18 cellular contexts compared by ENCODE assay signal in genomic region chr11:27514558-27514957, GRCh38. TPM values are rescaled to one million over a fixed set of nuclear protein-coding genes. Genes with fewer than 3 reads are reported as not detected.
A peak's percentile ranks its signal among the peaks of the same experiment; 100 is the strongest.
DNase-seq lines count a peak whose midpoint lies in the region; ATAC-seq, FAIRE-seq and TF ChIP-seq lines count a peak whose summit lies in the region.
"Had no signal": no experiment of that assay in that cellular context is flagged by ENCODE, and none has a peak within 500 bp of the region (broad histone marks: within the 10 kb centered on the region; RNA-seq: fewer than 3 reads in every experiment).

No MANE protein-coding gene starts in this region.

- H3K4me3 Mint-ChIP-seq in type B pancreatic cell: no peak overlapping the region
- H3K4me3 Mint-ChIP-seq: activated naive CD8-positive, alpha-beta T cell treated with anti-CD3 and anti-CD28 coated beads, Interleukin-2, amount 10 ng/mL, durations not matched to agents 7 days and 5 days; T-cell had no signal

- H3K4me1 Mint-ChIP-seq in type B pancreatic cell (ENCODE audit: unreplicated experiment): no peaks in the 10 kb centered on the region
- H3K4me1 Mint-ChIP-seq: activated naive CD8-positive, alpha-beta T cell treated with anti-CD3 and anti-CD28 coated beads, Interleukin-2, amount 10 ng/mL, durations not matched to agents 7 days and 5 days; T-cell had no signal

- no peaks in the 10 kb centered on the region for H3K27me3 Mint-ChIP-seq in type B pancreatic cell

- ATAC-seq in HG03025 (IDR thresholded peaks at IDR 0.05; ENCODE audit: low FRiP score, unreplicated experiment): no peak
- ATAC-seq: Panc1, T-cell had no signal

- no peaks in the 10 kb centered on the region for H3K9me3 Mint-ChIP-seq in type B pancreatic cell
- H3K9me3 Mint-ChIP-seq: activated naive CD8-positive, alpha-beta T cell treated with anti-CD3 and anti-CD28 coated beads, Interleukin-2, amount 10 ng/mL, durations not matched to agents 7 days and 5 days had no signal

- DNase-seq in Ammon's horn (ENCODE audit: low spot score): peak; percentile 31
- no peak for DNase-seq in HTR-8/SVneo (ENCODE audit: insufficient read length, low spot score)
- DNase-seq in cerebellar cortex (ENCODE audit: low spot score): peak; percentile 76
- peak; percentile 72 for DNase-seq in myocyte (ENCODE audit: low read depth)
- no peak for DNase-seq in activated CD4-positive, alpha-beta T cell treated with anti-CD3 and anti-CD28 coated beads, Interleukin-2, amount 50 U/mL, for 4 hours
- no peak for DNase-seq in mesenteric fat pad (ENCODE audit: low spot score)
- no peak for DNase-seq in type B pancreatic cell (ENCODE audit: extremely low spot score, unreplicated experiment)
- DNase-seq: activated CD4-positive, CD25-positive, alpha-beta regulatory T cell treated with anti-CD3 and anti-CD28 coated beads, Interleukin-2, amount 50 U/mL, for 72 hours; activated naive CD8-positive, alpha-beta T cell treated with anti-CD3 and anti-CD28 coated beads, Interleukin-2, amount 10 ng/mL, durations not matched to agents 7 days and 5 days; cortex of kidney; DND-41; Karpas-422; mesendoderm; NCI-H1694 treated with DMSO at 0.1 percent for 48 hours; NCI-H524 treated with DMSO at 0.1 percent for 48 hours; T-cell had no signal

- H3K27ac Mint-ChIP-seq in type B pancreatic cell: no peak overlapping the region
- H3K27ac Mint-ChIP-seq: activated naive CD8-positive, alpha-beta T cell treated with anti-CD3 and anti-CD28 coated beads, Interleukin-2, amount 10 ng/mL, durations not matched to agents 7 days and 5 days; T-cell had no signal

- H3K36me3 Mint-ChIP-seq in type B pancreatic cell: no peaks in the 10 kb centered on the region
- H3K36me3 Mint-ChIP-seq: activated naive CD8-positive, alpha-beta T cell treated with anti-CD3 and anti-CD28 coated beads, Interleukin-2, amount 10 ng/mL, durations not matched to agents 7 days and 5 days had no signal

- peak; percentile 46 for FAIRE-seq in HTR-8/SVneo (lab: Jason Lieb, UNC)

- TF ChIP-seq CTCF in type B pancreatic cell (conservative IDR thresholded peaks at IDR 0.05): no peak

RNA-seq across cellular contexts. Expression of gene LIN7C, which starts 8.0 kb away (rescaled TPM):
- total RNA-seq in myocyte: 30.8 and 53.0 TPM in 2 replicates
- 5.6 TPM for polyA plus RNA-seq in myocyte (2012)
- total RNA-seq in mesenteric fat pad: 26.8 TPM
- 30.1 and 31.1 TPM in 2 replicates for total RNA-seq in type B pancreatic cell (ENCODE audit: low replicate concordance)

RNA-seq across cellular contexts. Expression of gene LGR4, which starts 42.0 kb away (rescaled TPM):
- total RNA-seq in myocyte (17.3 and 17.7 TPM in 2 replicates), mesenteric fat pad (50.6 TPM), type B pancreatic cell (ENCODE audit: low replicate concordance) (39.6 and 54.5 TPM in 2 replicates)
- 6.6 TPM for polyA plus RNA-seq in myocyte (2012)

Comparison
In these comparisons a context has a peak if more than half of its experiments do, and no peak if none do; other contexts are left out.
1. DNase-seq: peak in Ammon's horn (single experiment), cerebellar cortex (single experiment) and myocyte (single experiment); none in HTR-8/SVneo (single experiment), activated CD4-positive, alpha-beta T cell treated with anti-CD3 and anti-CD28 coated beads, Interleukin-2, amount 50 U/mL, for 4 hours (0 of 2), mesenteric fat pad (single experiment) and type B pancreatic cell (single experiment).